In the genomic region with DNA sequence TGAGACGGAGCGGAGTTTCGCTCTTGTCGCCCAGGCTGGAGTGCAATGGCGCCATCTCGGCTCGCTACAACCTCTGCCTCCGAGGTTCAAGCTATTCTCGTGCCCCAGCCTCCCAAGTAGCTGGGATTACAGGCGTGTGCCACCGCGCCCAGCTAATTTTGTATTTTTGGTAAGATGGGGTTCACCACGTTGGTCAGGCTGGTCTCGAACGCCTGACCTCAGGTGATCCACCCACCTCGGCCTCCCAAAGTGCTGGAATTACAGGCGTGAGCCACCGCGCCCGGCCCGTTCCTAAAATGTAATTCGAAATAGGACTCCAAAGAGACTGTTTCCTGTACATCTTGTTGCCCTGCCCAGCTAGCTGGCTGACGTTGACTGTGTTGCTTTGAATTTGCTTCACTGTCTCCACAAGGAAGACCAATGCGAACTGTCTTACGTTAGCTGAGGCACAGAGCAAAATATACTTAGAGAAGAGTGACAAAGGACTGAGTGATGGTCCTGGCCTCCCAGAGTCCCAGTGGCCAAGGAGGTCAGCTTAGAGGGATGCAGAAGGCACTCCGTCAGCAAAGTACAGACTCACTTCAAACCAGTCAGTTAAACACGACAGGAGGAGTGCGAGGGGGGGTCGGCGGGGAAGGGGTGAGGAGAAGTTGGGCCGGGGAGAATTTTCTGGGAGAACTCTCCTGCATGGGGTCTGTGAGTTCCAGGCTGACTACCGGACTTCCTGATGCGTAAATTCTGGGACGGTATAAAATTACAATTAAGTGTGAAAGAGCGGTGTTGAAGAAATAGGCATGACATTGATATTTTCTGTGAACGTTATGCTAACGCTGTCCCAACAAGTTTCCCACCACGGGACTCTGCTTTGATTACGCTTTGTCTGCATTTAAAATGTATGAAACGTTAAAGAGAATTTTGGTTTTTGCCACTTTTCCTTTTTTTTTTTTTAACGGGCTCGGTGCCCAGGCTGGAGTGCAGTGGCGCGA, we compare ENCODE assay signal across 1 cellular context.
TF ChIP-seq lines count a peak whose summit lies in the region.

No MANE protein-coding gene starts in this region.

TF ChIP-seq in HepG2, 621 proteins besides CTCF, POLR2A, EP300 and RAD21 (continued from another document and continues in another):
- TF ChIP-seq, protein P1, sequence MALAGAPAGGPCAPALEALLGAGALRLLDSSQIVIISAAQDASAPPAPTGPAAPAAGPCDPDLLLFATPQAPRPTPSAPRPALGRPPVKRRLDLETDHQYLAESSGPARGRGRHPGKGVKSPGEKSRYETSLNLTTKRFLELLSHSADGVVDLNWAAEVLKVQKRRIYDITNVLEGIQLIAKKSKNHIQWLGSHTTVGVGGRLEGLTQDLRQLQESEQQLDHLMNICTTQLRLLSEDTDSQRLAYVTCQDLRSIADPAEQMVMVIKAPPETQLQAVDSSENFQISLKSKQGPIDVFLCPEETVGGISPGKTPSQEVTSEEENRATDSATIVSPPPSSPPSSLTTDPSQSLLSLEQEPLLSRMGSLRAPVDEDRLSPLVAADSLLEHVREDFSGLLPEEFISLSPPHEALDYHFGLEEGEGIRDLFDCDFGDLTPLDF (CRISPR knock-in tag; IDR thresholded peaks at IDR 0.05): no peak
- TF ChIP-seq, protein P2, sequence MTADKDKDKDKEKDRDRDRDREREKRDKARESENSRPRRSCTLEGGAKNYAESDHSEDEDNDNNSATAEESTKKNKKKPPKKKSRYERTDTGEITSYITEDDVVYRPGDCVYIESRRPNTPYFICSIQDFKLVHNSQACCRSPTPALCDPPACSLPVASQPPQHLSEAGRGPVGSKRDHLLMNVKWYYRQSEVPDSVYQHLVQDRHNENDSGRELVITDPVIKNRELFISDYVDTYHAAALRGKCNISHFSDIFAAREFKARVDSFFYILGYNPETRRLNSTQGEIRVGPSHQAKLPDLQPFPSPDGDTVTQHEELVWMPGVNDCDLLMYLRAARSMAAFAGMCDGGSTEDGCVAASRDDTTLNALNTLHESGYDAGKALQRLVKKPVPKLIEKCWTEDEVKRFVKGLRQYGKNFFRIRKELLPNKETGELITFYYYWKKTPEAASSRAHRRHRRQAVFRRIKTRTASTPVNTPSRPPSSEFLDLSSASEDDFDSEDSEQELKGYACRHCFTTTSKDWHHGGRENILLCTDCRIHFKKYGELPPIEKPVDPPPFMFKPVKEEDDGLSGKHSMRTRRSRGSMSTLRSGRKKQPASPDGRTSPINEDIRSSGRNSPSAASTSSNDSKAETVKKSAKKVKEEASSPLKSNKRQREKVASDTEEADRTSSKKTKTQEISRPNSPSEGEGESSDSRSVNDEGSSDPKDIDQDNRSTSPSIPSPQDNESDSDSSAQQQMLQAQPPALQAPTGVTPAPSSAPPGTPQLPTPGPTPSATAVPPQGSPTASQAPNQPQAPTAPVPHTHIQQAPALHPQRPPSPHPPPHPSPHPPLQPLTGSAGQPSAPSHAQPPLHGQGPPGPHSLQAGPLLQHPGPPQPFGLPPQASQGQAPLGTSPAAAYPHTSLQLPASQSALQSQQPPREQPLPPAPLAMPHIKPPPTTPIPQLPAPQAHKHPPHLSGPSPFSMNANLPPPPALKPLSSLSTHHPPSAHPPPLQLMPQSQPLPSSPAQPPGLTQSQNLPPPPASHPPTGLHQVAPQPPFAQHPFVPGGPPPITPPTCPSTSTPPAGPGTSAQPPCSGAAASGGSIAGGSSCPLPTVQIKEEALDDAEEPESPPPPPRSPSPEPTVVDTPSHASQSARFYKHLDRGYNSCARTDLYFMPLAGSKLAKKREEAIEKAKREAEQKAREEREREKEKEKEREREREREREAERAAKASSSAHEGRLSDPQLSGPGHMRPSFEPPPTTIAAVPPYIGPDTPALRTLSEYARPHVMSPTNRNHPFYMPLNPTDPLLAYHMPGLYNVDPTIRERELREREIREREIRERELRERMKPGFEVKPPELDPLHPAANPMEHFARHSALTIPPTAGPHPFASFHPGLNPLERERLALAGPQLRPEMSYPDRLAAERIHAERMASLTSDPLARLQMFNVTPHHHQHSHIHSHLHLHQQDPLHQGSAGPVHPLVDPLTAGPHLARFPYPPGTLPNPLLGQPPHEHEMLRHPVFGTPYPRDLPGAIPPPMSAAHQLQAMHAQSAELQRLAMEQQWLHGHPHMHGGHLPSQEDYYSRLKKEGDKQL (CRISPR knock-in tag; IDR thresholded peaks at IDR 0.05; ENCODE audit: low read depth): no peak
- TF ChIP-seq ZNF333 (CRISPR knock-in tag; IDR thresholded peaks at IDR 0.05; ENCODE audit: borderline replicate concordance) (no peak), ZBTB38 (CRISPR knock-in tag; IDR thresholded peaks at IDR 0.05) (peak; percentile 44; the same call in 1 of the 2 replicates), ZNF746 (CRISPR knock-in tag; IDR thresholded peaks at IDR 0.05) (no peak), ZNF10 (CRISPR knock-in tag; IDR thresholded peaks at IDR 0.05; ENCODE audit: borderline replicate concordance, low read depth) (no peak), ZNF672 (CRISPR knock-in tag; IDR thresholded peaks at IDR 0.05) (no peak), CBX5 (CRISPR knock-in tag; IDR thresholded peaks at IDR 0.05; ENCODE audit: borderline replicate concordance) (no peak), FOXC1 (CRISPR knock-in tag; IDR thresholded peaks at IDR 0.05; ENCODE audit: borderline replicate concordance) (peak; percentile 66), RFXANK (CRISPR knock-in tag; IDR thresholded peaks at IDR 0.05) (no peak), MED1 (CRISPR knock-in tag; IDR thresholded peaks at IDR 0.05) (no peak), ARNT2 (CRISPR knock-in tag; IDR thresholded peaks at IDR 0.05; ENCODE audit: low read depth) (no peak), ZMYM3 (CRISPR knock-in tag; IDR thresholded peaks at IDR 0.05) (peak; percentile 76; the same call in 1 of the 2 replicates), ZMYM2 (CRISPR knock-in tag; IDR thresholded peaks at IDR 0.05) (peak; percentile 86), ZNF501 (CRISPR knock-in tag; IDR thresholded peaks at IDR 0.05) (peak; percentile 57), JDP2 (CRISPR knock-in tag; IDR thresholded peaks at IDR 0.05; ENCODE audit: borderline replicate concordance) (no peak), RFXAP (CRISPR knock-in tag; IDR thresholded peaks at IDR 0.05; ENCODE audit: borderline replicate concordance) (no peak), IKZF1 (IDR thresholded peaks at IDR 0.05) (no peak), MLLT10 (CRISPR knock-in tag; IDR thresholded peaks at IDR 0.05) (no peak), ZNF335 (CRISPR knock-in tag; IDR thresholded peaks at IDR 0.05) (no peak), ZNF430 (CRISPR knock-in tag; IDR thresholded peaks at IDR 0.05) (no peak), ZNF264 (CRISPR knock-in tag; IDR thresholded peaks at IDR 0.05) (no peak), PTBP1 (IDR thresholded peaks at IDR 0.05; ENCODE audit: low read depth, low read length, poor library complexity, severe bottlenecking) (no peak), ZNF878 (CRISPR knock-in tag; IDR thresholded peaks at IDR 0.05) (no peak), CENPT (CRISPR knock-in tag; IDR thresholded peaks at IDR 0.05; ENCODE audit: low read depth) (no peak), HOXD1 (CRISPR knock-in tag; IDR thresholded peaks at IDR 0.05) (no peak), ZNF607 (CRISPR knock-in tag; IDR thresholded peaks at IDR 0.05; ENCODE audit: borderline replicate concordance) (no peak), SALL1 (CRISPR knock-in tag; IDR thresholded peaks at IDR 0.05) (peak; percentile 55; the same call in 1 of the 2 replicates), MATR3 (CRISPR knock-in tag; IDR thresholded peaks at IDR 0.05) (no peak), CEBPG (CRISPR knock-in tag; IDR thresholded peaks at IDR 0.05) (no peak), ATF1 (CRISPR knock-in tag; IDR thresholded peaks at IDR 0.05) (no peak), GLI4 (CRISPR knock-in tag; IDR thresholded peaks at IDR 0.05; ENCODE audit: borderline replicate concordance) (no peak)
- TF ChIP-seq, protein P3, sequence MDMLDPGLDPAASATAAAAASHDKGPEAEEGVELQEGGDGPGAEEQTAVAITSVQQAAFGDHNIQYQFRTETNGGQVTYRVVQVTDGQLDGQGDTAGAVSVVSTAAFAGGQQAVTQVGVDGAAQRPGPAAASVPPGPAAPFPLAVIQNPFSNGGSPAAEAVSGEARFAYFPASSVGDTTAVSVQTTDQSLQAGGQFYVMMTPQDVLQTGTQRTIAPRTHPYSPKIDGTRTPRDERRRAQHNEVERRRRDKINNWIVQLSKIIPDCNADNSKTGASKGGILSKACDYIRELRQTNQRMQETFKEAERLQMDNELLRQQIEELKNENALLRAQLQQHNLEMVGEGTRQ (IDR thresholded peaks at IDR 0.05; ENCODE audit: low read depth, low read length): no peak
- TF ChIP-seq, protein P3 (CRISPR knock-in tag; IDR thresholded peaks at IDR 0.05; ENCODE audit: borderline replicate concordance): no peak
- TF ChIP-seq, protein P4, sequence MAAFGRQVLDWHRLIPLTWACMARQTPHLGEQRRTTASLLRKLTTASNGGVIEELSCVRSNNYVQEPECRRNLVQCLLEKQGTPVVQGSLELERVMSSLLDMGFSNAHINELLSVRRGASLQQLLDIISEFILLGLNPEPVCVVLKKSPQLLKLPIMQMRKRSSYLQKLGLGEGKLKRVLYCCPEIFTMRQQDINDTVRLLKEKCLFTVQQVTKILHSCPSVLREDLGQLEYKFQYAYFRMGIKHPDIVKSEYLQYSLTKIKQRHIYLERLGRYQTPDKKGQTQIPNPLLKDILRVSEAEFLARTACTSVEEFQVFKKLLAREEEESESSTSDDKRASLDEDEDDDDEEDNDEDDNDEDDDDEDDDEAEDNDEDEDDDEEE (CRISPR knock-in tag; IDR thresholded peaks at IDR 0.05): no peak
- TF ChIP-seq, protein P5, sequence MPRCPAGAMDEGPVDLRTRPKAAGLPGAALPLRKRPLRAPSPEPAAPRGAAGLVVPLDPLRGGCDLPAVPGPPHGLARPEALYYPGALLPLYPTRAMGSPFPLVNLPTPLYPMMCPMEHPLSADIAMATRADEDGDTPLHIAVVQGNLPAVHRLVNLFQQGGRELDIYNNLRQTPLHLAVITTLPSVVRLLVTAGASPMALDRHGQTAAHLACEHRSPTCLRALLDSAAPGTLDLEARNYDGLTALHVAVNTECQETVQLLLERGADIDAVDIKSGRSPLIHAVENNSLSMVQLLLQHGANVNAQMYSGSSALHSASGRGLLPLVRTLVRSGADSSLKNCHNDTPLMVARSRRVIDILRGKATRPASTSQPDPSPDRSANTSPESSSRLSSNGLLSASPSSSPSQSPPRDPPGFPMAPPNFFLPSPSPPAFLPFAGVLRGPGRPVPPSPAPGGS (CRISPR knock-in tag; IDR thresholded peaks at IDR 0.05): no peak
- TF ChIP-seq, protein P6, sequence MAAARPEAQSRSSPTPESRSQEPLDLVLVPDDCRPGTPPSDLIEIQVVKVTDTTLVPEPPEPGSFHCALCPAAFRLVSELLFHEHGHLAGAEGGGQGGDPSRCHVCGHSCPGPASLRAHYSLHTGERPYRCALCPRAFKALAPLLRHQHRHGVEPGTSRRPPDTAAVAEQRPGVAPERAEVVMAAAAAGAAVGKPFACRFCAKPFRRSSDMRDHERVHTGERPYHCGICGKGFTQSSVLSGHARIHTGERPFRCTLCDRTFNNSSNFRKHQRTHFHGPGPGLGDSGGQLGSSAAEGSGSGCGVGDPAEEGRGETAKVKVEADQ (CRISPR knock-in tag; IDR thresholded peaks at IDR 0.05; ENCODE audit: borderline replicate concordance): no peak
- TF ChIP-seq, protein P7, sequence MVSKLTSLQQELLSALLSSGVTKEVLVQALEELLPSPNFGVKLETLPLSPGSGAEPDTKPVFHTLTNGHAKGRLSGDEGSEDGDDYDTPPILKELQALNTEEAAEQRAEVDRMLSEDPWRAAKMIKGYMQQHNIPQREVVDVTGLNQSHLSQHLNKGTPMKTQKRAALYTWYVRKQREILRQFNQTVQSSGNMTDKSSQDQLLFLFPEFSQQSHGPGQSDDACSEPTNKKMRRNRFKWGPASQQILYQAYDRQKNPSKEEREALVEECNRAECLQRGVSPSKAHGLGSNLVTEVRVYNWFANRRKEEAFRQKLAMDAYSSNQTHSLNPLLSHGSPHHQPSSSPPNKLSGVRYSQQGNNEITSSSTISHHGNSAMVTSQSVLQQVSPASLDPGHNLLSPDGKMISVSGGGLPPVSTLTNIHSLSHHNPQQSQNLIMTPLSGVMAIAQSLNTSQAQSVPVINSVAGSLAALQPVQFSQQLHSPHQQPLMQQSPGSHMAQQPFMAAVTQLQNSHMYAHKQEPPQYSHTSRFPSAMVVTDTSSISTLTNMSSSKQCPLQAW (CRISPR knock-in tag; IDR thresholded peaks at IDR 0.05): peak; percentile 54; the same call in 1 of the 2 replicates
- TF ChIP-seq, protein P8, sequence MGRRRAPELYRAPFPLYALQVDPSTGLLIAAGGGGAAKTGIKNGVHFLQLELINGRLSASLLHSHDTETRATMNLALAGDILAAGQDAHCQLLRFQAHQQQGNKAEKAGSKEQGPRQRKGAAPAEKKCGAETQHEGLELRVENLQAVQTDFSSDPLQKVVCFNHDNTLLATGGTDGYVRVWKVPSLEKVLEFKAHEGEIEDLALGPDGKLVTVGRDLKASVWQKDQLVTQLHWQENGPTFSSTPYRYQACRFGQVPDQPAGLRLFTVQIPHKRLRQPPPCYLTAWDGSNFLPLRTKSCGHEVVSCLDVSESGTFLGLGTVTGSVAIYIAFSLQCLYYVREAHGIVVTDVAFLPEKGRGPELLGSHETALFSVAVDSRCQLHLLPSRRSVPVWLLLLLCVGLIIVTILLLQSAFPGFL (CRISPR knock-in tag; IDR thresholded peaks at IDR 0.05): no peak
- TF ChIP-seq, protein P9, sequence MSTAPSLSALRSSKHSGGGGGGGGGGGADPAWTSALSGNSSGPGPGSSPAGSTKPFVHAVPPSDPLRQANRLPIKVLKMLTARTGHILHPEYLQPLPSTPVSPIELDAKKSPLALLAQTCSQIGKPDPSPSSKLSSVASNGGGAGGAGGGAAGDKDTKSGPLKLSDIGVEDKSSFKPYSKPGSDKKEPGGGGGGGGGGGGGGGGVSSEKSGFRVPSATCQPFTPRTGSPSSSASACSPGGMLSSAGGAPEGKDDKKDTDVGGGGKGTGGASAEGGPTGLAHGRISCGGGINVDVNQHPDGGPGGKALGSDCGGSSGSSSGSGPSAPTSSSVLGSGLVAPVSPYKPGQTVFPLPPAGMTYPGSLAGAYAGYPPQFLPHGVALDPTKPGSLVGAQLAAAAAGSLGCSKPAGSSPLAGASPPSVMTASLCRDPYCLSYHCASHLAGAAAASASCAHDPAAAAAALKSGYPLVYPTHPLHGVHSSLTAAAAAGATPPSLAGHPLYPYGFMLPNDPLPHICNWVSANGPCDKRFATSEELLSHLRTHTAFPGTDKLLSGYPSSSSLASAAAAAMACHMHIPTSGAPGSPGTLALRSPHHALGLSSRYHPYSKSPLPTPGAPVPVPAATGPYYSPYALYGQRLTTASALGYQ (CRISPR knock-in tag; IDR thresholded peaks at IDR 0.05): no peak
- TF ChIP-seq, protein P10, sequence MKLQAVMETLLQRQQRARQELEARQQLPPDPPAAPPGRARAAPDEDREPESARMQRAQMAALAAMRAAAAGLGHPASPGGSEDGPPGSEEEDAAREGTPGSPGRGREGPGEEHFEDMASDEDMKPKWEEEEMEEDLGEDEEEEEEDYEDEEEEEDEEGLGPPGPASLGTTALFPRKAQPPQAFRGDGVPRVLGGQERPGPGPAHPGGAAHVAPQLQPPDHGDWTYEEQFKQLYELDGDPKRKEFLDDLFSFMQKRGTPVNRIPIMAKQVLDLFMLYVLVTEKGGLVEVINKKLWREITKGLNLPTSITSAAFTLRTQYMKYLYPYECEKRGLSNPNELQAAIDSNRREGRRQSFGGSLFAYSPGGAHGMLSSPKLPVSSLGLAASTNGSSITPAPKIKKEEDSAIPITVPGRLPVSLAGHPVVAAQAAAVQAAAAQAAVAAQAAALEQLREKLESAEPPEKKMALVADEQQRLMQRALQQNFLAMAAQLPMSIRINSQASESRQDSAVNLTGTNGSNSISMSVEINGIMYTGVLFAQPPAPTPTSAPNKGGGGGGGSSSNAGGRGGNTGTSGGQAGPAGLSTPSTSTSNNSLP (IDR thresholded peaks at IDR 0.05; ENCODE audit: low read depth, low read length): no peak
